In genomic region chr18:61972389-61973264, GRCh38 we compare ENCODE assay signal across 8 cellular contexts.
A peak's percentile ranks its signal among the peaks of the same experiment; 100 is the strongest.
DNase-seq lines count a peak whose midpoint lies in the region; ATAC-seq, FAIRE-seq and TF ChIP-seq lines count a peak whose summit lies in the region.

No MANE protein-coding gene starts in this region.

- CTCF ChIA-PET in HepG2 (lab: Yijun Ruan, JAX; ENCODE audit: low intra/inter-chr PET ratio, low total read pairs), result no interaction called here

- H2AFZ ChIP-seq in HepG2 (ENCODE audit: low read length), result no peak overlapping the region

- H3K4me1 ChIP-seq in HepG2 (ENCODE audit: insufficient read depth, low read length) (no peaks in the 10 kb centered on the region), right atrium auricular region (no peaks in the 10 kb centered on the region), right cardiac atrium (ENCODE audit: control insufficient read depth, insufficient read depth, low read length) (no peaks in the 10 kb centered on the region)

- no peak for TF ChIP-seq EP300 in HepG2 (IDR thresholded peaks at IDR 0.05; ENCODE audit: low read depth in 2 of 2, low read length in 2 of 2)
- no peak for TF ChIP-seq EP300 in HepG2 (CRISPR knock-in tag; IDR thresholded peaks at IDR 0.05; ENCODE audit: borderline replicate concordance)

- ATAC-seq in GM18519 (IDR thresholded peaks at IDR 0.05; ENCODE audit: low FRiP score, unreplicated experiment), result peak; percentile 82
- peak; percentile 91 for ATAC-seq in HG02571 (IDR thresholded peaks at IDR 0.05; ENCODE audit: unreplicated experiment)
- peak; percentile 34; the same call in 1 of the 3 replicates for ATAC-seq in HepG2
- no peak for ATAC-seq in right cardiac atrium

- no TSS peak for BruUV-seq in HepG2 (replicated peaks; lab: Mats Ljungman, UMichigan)

- intact Hi-C loops in HepG2 (cut with micrococcal nuclease; ENCODE audit: unreplicated experiment) (no loop called here), right cardiac atrium (cut with DNase I) (no loop called here)

- H3K27me3 ChIP-seq in HepG2 (ENCODE audit: control insufficient read depth in 1 of 2, insufficient read depth in 2 of 2, low read length in 2 of 2) (no peaks in the 10 kb centered on the region), right atrium auricular region (no peaks in the 10 kb centered on the region), right cardiac atrium (ENCODE audit: control insufficient read depth, insufficient read depth) (no peaks in the 10 kb centered on the region)

- DNase-seq in NCI-H2029 (lab: John Stamatoyannopoulos, UW) (peak; percentile 56), HepG2 (ENCODE audit: low spot score) (no peak), right atrium auricular region (ENCODE audit: low spot score) (no peak), NCI-H524 (lab: John Stamatoyannopoulos, UW) (no peak), right cardiac atrium (no peak), NCI-H446 treated with DMSO at 0.1 percent for 48 hours (lab: John Stamatoyannopoulos, UW) (no peak)

- in situ Hi-C loops in HepG2 (cut with HindIII; ENCODE audit: extremely low pct_ligation_motif_present, low pct_unique_long_range_greater_than_20kb), result no loop called here

- H3K4me3 ChIP-seq in HepG2 (replicated peaks in 1 of 3; ENCODE audit: insufficient read depth in 1 of 3, low read depth in 2 of 3, low read length in 3 of 3) (no peak overlapping the region), right atrium auricular region (no peak overlapping the region), right cardiac atrium (ENCODE audit: low read length) (no peak overlapping the region)

- 25% methylated on average over 4 of the region's 4 CpGs for WGBS in HepG2 (ENCODE audit: low lambda C conversion rate)
- WGBS in right cardiac atrium, result 67% methylated on average over 4 of the region's 4 CpGs

- no peaks in the 10 kb centered on the region for H4K20me1 ChIP-seq in HepG2 (ENCODE audit: insufficient read depth, low read length)

- POLR2A ChIA-PET in HepG2 (lab: Yijun Ruan, JAX), result no interaction called here

- H3K9me3 ChIP-seq in HepG2 (ENCODE audit: low read length) (no peaks in the 10 kb centered on the region), right atrium auricular region (no peaks in the 10 kb centered on the region), right cardiac atrium (ENCODE audit: control insufficient read depth, low read length) (no peaks in the 10 kb centered on the region)

- H3K27ac ChIP-seq in HepG2 (ENCODE audit: extremely low read length, insufficient read depth, low read length) (no peak overlapping the region), right atrium auricular region (no peak overlapping the region), right cardiac atrium (ENCODE audit: low read length) (no peak overlapping the region)

- no peak for TF ChIP-seq CTCF in HepG2 (CRISPR knock-in tag; IDR thresholded peaks at IDR 0.05)
- no peak for TF ChIP-seq CTCF in right atrium auricular region (IDR thresholded peaks at IDR 0.05)

- no peaks in the 10 kb centered on the region for H3K36me3 ChIP-seq in HepG2 (replicated peaks in 1 of 2; ENCODE audit: control insufficient read depth in 1 of 2, insufficient read depth in 2 of 2, low read length in 2 of 2)
- H3K36me3 ChIP-seq in right atrium auricular region, result no peaks in the 10 kb centered on the region

- H3K79me2 ChIP-seq in HepG2 (ENCODE audit: insufficient read depth, low read length), result no peaks in the 10 kb centered on the region

- TF ChIP-seq POLR2A in HepG2 (IDR thresholded peaks at IDR 0.05; ENCODE audit: insufficient read depth in 1 of 2, low read depth in 2 of 2, low read length in 2 of 2), result no peak

- FAIRE-seq in HepG2 (lab: Jason Lieb, UNC), result no peak

- no peak overlapping the region for H3K9ac ChIP-seq in HepG2 (ENCODE audit: insufficient read depth, low read depth, low read length)

- no peak overlapping the region for H3K4me2 ChIP-seq in HepG2 (ENCODE audit: low read depth, low read length)

- TF ChIP-seq RAD21 in HepG2 (CRISPR knock-in tag; IDR thresholded peaks at IDR 0.05), result no peak

TF ChIP-seq in HepG2, 621 proteins besides CTCF, POLR2A, EP300 and RAD21 (continues in another document):
- TF ChIP-seq DBP (CRISPR knock-in tag; IDR thresholded peaks at IDR 0.05; ENCODE audit: not compliant biosample characterization), result no peak
- no peak for TF ChIP-seq ZSCAN31 (CRISPR knock-in tag; IDR thresholded peaks at IDR 0.05; ENCODE audit: low read depth)
- TF ChIP-seq, protein P1, sequence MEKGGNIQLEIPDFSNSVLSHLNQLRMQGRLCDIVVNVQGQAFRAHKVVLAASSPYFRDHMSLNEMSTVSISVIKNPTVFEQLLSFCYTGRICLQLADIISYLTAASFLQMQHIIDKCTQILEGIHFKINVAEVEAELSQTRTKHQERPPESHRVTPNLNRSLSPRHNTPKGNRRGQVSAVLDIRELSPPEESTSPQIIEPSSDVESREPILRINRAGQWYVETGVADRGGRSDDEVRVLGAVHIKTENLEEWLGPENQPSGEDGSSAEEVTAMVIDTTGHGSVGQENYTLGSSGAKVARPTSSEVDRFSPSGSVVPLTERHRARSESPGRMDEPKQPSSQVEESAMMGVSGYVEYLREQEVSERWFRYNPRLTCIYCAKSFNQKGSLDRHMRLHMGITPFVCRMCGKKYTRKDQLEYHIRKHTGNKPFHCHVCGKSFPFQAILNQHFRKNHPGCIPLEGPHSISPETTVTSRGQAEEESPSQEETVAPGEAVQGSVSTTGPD (CRISPR knock-in tag; IDR thresholded peaks at IDR 0.05), result no peak
- TF ChIP-seq, protein P2, sequence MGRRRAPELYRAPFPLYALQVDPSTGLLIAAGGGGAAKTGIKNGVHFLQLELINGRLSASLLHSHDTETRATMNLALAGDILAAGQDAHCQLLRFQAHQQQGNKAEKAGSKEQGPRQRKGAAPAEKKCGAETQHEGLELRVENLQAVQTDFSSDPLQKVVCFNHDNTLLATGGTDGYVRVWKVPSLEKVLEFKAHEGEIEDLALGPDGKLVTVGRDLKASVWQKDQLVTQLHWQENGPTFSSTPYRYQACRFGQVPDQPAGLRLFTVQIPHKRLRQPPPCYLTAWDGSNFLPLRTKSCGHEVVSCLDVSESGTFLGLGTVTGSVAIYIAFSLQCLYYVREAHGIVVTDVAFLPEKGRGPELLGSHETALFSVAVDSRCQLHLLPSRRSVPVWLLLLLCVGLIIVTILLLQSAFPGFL (CRISPR knock-in tag; IDR thresholded peaks at IDR 0.05), result no peak
- no peak for TF ChIP-seq RAD51 (IDR thresholded peaks at IDR 0.05; ENCODE audit: borderline replicate concordance)
- TF ChIP-seq ZNF670 (CRISPR knock-in tag; IDR thresholded peaks at IDR 0.05; ENCODE audit: borderline replicate concordance), result no peak
- TF ChIP-seq ZSCAN30 (CRISPR knock-in tag; IDR thresholded peaks at IDR 0.05), result no peak
- TF ChIP-seq SP1 (IDR thresholded peaks at IDR 0.05), result no peak
- no peak for TF ChIP-seq SP1 (CRISPR knock-in tag; IDR thresholded peaks at IDR 0.05)
- TF ChIP-seq ATRX (CRISPR knock-in tag; IDR thresholded peaks at IDR 0.05; ENCODE audit: borderline replicate concordance), result no peak
- no peak for TF ChIP-seq SCMH1 (CRISPR knock-in tag; IDR thresholded peaks at IDR 0.05; ENCODE audit: borderline replicate concordance)
- TF ChIP-seq, protein P3, sequence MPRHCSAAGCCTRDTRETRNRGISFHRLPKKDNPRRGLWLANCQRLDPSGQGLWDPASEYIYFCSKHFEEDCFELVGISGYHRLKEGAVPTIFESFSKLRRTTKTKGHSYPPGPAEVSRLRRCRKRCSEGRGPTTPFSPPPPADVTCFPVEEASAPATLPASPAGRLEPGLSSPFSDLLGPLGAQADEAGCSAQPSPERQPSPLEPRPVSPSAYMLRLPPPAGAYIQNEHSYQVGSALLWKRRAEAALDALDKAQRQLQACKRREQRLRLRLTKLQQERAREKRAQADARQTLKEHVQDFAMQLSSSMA (CRISPR knock-in tag; IDR thresholded peaks at IDR 0.05), result no peak
- TF ChIP-seq REPIN1 (CRISPR knock-in tag; IDR thresholded peaks at IDR 0.05; ENCODE audit: borderline replicate concordance, low read depth), result no peak
- no peak for TF ChIP-seq ZNF331 (CRISPR knock-in tag; IDR thresholded peaks at IDR 0.05)
- TF ChIP-seq, protein P4, sequence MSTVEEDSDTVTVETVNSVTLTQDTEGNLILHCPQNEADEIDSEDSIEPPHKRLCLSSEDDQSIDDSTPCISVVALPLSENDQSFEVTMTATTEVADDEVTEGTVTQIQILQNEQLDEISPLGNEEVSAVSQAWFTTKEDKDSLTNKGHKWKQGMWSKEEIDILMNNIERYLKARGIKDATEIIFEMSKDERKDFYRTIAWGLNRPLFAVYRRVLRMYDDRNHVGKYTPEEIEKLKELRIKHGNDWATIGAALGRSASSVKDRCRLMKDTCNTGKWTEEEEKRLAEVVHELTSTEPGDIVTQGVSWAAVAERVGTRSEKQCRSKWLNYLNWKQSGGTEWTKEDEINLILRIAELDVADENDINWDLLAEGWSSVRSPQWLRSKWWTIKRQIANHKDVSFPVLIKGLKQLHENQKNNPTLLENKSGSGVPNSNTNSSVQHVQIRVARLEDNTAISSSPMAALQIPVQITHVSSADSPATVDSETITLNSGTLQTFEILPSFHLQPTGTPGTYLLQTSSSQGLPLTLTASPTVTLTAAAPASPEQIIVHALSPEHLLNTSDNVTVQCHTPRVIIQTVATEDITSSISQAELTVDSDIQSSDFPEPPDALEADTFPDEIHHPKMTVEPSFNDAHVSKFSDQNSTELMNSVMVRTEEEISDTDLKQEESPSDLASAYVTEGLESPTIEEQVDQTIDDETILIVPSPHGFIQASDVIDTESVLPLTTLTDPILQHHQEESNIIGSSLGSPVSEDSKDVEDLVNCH (CRISPR knock-in tag; IDR thresholded peaks at IDR 0.05), result no peak
- TF ChIP-seq MIXL1 (CRISPR knock-in tag; IDR thresholded peaks at IDR 0.05), result no peak

Comparison
In these comparisons a context has a peak if more than half of its experiments do, and no peak if none do; other contexts are left out.
1. ATAC-seq: peak in GM18519 (single experiment), HG02571 (single experiment) and HepG2 (single experiment); none in right cardiac atrium (0 of 2).